Comparison of ENCODE assay signal across 16 cellular contexts in genomic region chr4:176464748-176465147, GRCh38.
DNase-seq lines count a peak whose midpoint lies in the region; ATAC-seq and TF ChIP-seq lines count a peak whose summit lies in the region.
"Had no signal": no experiment of that assay in that cellular context is flagged by ENCODE, and none has a peak within 500 bp of the region (broad histone marks: within the 10 kb centered on the region; RNA-seq: fewer than 3 reads in every experiment).

No MANE protein-coding gene starts in this region.

- H2BK5ac ChIP-seq in mesenchymal stem cell (ENCODE audit: low read depth, low read length, poor library complexity, severe bottlenecking) = no peak overlapping the region

- H3K27me3 ChIP-seq in GM06990 (replicated peaks; ENCODE audit: control insufficient read depth, insufficient read depth, low read length) (no peaks in the 10 kb centered on the region), mesenchymal stem cell (ENCODE audit: control insufficient read depth in 1 of 2, insufficient read depth in 1 of 2, low read length in 2 of 2) (no peaks in the 10 kb centered on the region)
- H3K27me3 ChIP-seq: neural progenitor cell, tibial artery had no signal

- H2BK120ac ChIP-seq in mesenchymal stem cell (ENCODE audit: low read depth, low read length) = no peak overlapping the region

- H3K18ac ChIP-seq in mesenchymal stem cell (ENCODE audit: low read depth in 1 of 2, low read length in 2 of 2) = no peak overlapping the region

- H2AK5ac ChIP-seq in mesenchymal stem cell (ENCODE audit: low read length, severe bottlenecking) = no peak overlapping the region

- H3K36me3 ChIP-seq in GM06990 (ENCODE audit: control insufficient read depth, insufficient read depth, low read length) (no peaks in the 10 kb centered on the region), mesenchymal stem cell (ENCODE audit: control insufficient read depth in 1 of 2, insufficient read depth in 2 of 2, low read depth in 1 of 2, low read length in 2 of 2) (no peaks in the 10 kb centered on the region)
- H3K36me3 ChIP-seq: lower lobe of right lung, neural progenitor cell, tibial artery had no signal

- H4K8ac ChIP-seq in mesenchymal stem cell (ENCODE audit: low read length) = no peak overlapping the region

- H2BK15ac ChIP-seq in mesenchymal stem cell (ENCODE audit: low read depth, poor library complexity, severe bottlenecking) = no peak overlapping the region

- WGBS in mesenchymal stem cell = 98% methylated on average over 2 of the region's 2 CpGs

- H3K9ac ChIP-seq in mesenchymal stem cell (ENCODE audit: low read length) = no peak overlapping the region
- H3K9ac ChIP-seq: neural progenitor cell had no signal

- H3K4me3 ChIP-seq in GM06990 (replicated peaks; ENCODE audit: low read depth, low read length) (no peak overlapping the region), mesenchymal stem cell (ENCODE audit: insufficient read depth in 1 of 2, low read depth in 1 of 2, low read length in 2 of 2) (no peak overlapping the region)
- H3K4me3 ChIP-seq: lower lobe of right lung, neural progenitor cell, skin epidermis, tibial artery had no signal

- no peak overlapping the region for H3K4me2 ChIP-seq in mesenchymal stem cell (ENCODE audit: low read length, poor library complexity, severe bottlenecking)
- H3K4me2 ChIP-seq: neural progenitor cell had no signal

- no peak overlapping the region for H3K4ac ChIP-seq in mesenchymal stem cell (ENCODE audit: low read depth in 1 of 2, low read length in 2 of 2)

- ATAC-seq in GM19043 (IDR thresholded peaks at IDR 0.05; ENCODE audit: low read depth, unreplicated experiment) (peak; percentile 99), GM21723 (IDR thresholded peaks at IDR 0.05; ENCODE audit: unreplicated experiment) (peak; percentile 100), HG03095 (IDR thresholded peaks at IDR 0.05; ENCODE audit: unreplicated experiment) (peak; percentile 97)
- ATAC-seq: lower lobe of right lung, WTC11 had no signal

- no peak for TF ChIP-seq CTCF in GM06990 (IDR thresholded peaks at IDR 0.05; ENCODE audit: insufficient read depth, low read length, poor library complexity, severe bottlenecking)

- H3K79me1 ChIP-seq in mesenchymal stem cell (replicated peaks; ENCODE audit: low read length, poor library complexity, severe bottlenecking) = no peaks in the 10 kb centered on the region

- H3K9me3 ChIP-seq in mesenchymal stem cell (ENCODE audit: control insufficient read depth, low read length) = no peaks in the 10 kb centered on the region
- H3K9me3 ChIP-seq: lower lobe of right lung, tibial artery had no signal

- no peak overlapping the region for H3K27ac ChIP-seq in mesenchymal stem cell (ENCODE audit: low read length, poor library complexity, severe bottlenecking)
- H3K27ac ChIP-seq: 22Rv1, lower lobe of right lung, neural progenitor cell, skin epidermis, tibial artery had no signal

- H4K91ac ChIP-seq in mesenchymal stem cell (ENCODE audit: low read length) = no peak overlapping the region

- H3K14ac ChIP-seq in mesenchymal stem cell (ENCODE audit: low read length in 2 of 2) = no peak overlapping the region

- no peak overlapping the region for H2BK12ac ChIP-seq in mesenchymal stem cell (ENCODE audit: low read length in 2 of 2)

- DNase-seq in GM06990 (ENCODE audit: extremely low read depth, insufficient read length) = peak; percentile 6
- DNase-seq in effector CD4-positive, alpha-beta T cell = no peak
- DNase-seq in activated CD4-positive, alpha-beta T cell treated with anti-CD3 and anti-CD28 coated beads, Interleukin-2, amount 50 U/mL, for 1 hour = no peak
- no peak for DNase-seq in NCI-H1694 (lab: John Stamatoyannopoulos, UW)
- no peak for DNase-seq in mesenchymal stem cell
- DNase-seq: lower lobe of right lung; NCI-H1436; NK-92 treated with Interleukin-12 subunit alpha and Interleukin-12 subunit beta, amount 100 ng/mL, for 24 hours; tibial artery had no signal

- no peaks in the 10 kb centered on the region for H3K4me1 ChIP-seq in mesenchymal stem cell (ENCODE audit: control insufficient read depth, insufficient read depth, low read depth, low read length)
- H3K4me1 ChIP-seq: lower lobe of right lung, neural progenitor cell, tibial artery had no signal

- H3K23ac ChIP-seq in mesenchymal stem cell (ENCODE audit: low read length in 2 of 2) = no peak overlapping the region

- no peak overlapping the region for H2AFZ ChIP-seq in mesenchymal stem cell (ENCODE audit: low read depth, low read length)
- H2AFZ ChIP-seq: neural progenitor cell had no signal
